2 cellular contexts compared by ENCODE assay signal in genomic region chr12:53508534-53509199, GRCh38.
TF ChIP-seq lines count a peak whose summit lies in the region.

No MANE protein-coding gene starts in this region.

TF ChIP-seq in A549, 52 proteins besides CTCF, POLR2A, EP300 and RAD21:
- TF ChIP-seq SMC3 (IDR thresholded peaks at IDR 0.05) (peak; percentile 77), ELK1 (IDR thresholded peaks at IDR 0.05; ENCODE audit: low read depth, low read length) (no peak), ZFP36 (IDR thresholded peaks at IDR 0.05; ENCODE audit: borderline replicate concordance, partially characterized antibody) (peak; percentile 59)

TF ChIP-seq in GM12878, 131 proteins besides CTCF, POLR2A, EP300 and RAD21 (continues in another document):
- TF ChIP-seq CREB1 (IDR thresholded peaks at IDR 0.05; ENCODE audit: low read depth): 0 out of 2 replicates have a peak, but pooled peaks have one; percentile 38
- no peak for TF ChIP-seq CHD2 (IDR thresholded peaks at IDR 0.05; ENCODE audit: borderline replicate concordance, low read depth, low read length)
- no peak for TF ChIP-seq MLLT1 (IDR thresholded peaks at IDR 0.05)
- no peak for TF ChIP-seq ATF7 (IDR thresholded peaks at IDR 0.05; ENCODE audit: low read depth)
- TF ChIP-seq SIX5 (IDR thresholded peaks at IDR 0.05; ENCODE audit: low read depth, low read length, severe bottlenecking): no peak
- no peak for TF ChIP-seq WRNIP1 (IDR thresholded peaks at IDR 0.05; ENCODE audit: borderline replicate concordance, low read depth, low read length)
- no peak for TF ChIP-seq SRF (IDR thresholded peaks at IDR 0.05; ENCODE audit: low read depth in 2 of 2, low read length in 2 of 2)
- TF ChIP-seq BCLAF1 (IDR thresholded peaks at IDR 0.05): no peak
- TF ChIP-seq MEF2A (IDR thresholded peaks at IDR 0.05; ENCODE audit: insufficient read depth, low read depth, low read length): 0 out of 2 replicates have a peak, but pooled peaks have one; percentile 34
- no peak for TF ChIP-seq CEBPZ (IDR thresholded peaks at IDR 0.05; ENCODE audit: low read depth, low read length)
- no peak for TF ChIP-seq MAX (IDR thresholded peaks at IDR 0.05; ENCODE audit: low read depth, low read length)
- no peak for TF ChIP-seq KLF5 (IDR thresholded peaks at IDR 0.05; ENCODE audit: partially characterized antibody)
- TF ChIP-seq, protein P1, sequence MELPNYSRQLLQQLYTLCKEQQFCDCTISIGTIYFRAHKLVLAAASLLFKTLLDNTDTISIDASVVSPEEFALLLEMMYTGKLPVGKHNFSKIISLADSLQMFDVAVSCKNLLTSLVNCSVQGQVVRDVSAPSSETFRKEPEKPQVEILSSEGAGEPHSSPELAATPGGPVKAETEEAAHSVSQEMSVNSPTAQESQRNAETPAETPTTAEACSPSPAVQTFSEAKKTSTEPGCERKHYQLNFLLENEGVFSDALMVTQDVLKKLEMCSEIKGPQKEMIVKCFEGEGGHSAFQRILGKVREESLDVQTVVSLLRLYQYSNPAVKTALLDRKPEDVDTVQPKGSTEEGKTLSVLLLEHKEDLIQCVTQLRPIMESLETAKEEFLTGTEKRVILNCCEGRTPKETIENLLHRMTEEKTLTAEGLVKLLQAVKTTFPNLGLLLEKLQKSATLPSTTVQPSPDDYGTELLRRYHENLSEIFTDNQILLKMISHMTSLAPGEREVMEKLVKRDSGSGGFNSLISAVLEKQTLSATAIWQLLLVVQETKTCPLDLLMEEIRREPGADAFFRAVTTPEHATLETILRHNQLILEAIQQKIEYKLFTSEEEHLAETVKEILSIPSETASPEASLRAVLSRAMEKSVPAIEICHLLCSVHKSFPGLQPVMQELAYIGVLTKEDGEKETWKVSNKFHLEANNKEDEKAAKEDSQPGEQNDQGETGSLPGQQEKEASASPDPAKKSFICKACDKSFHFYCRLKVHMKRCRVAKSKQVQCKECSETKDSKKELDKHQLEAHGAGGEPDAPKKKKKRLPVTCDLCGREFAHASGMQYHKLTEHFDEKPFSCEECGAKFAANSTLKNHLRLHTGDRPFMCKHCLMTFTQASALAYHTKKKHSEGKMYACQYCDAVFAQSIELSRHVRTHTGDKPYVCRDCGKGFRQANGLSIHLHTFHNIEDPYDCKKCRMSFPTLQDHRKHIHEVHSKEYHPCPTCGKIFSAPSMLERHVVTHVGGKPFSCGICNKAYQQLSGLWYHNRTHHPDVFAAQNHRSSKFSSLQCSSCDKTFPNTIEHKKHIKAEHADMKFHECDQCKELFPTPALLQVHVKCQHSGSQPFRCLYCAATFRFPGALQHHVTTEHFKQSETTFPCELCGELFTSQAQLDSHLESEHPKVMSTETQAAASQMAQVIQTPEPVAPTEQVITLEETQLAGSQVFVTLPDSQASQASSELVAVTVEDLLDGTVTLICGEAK (IDR thresholded peaks at IDR 0.05; ENCODE audit: borderline replicate concordance): no peak
- TF ChIP-seq RCOR1 (conservative IDR thresholded peaks at IDR 0.05; ENCODE audit: low read depth, low read length): no peak
- no peak for TF ChIP-seq STAT1 (conservative IDR thresholded peaks at IDR 0.05)
- TF ChIP-seq DPF2 (IDR thresholded peaks at IDR 0.05): no peak
- no peak for TF ChIP-seq SP1 (IDR thresholded peaks at IDR 0.05; ENCODE audit: low read depth, low read length)
- no peak for TF ChIP-seq IKZF2 (IDR thresholded peaks at IDR 0.05)
- no peak for TF ChIP-seq TBL1XR1 (IDR thresholded peaks at IDR 0.05; ENCODE audit: low read depth, low read length)
- no peak for TF ChIP-seq NBN (IDR thresholded peaks at IDR 0.05)
- TF ChIP-seq ATF2 (IDR thresholded peaks at IDR 0.05; ENCODE audit: low read length): no peak
- TF ChIP-seq RFX5 (IDR thresholded peaks at IDR 0.05; ENCODE audit: low read depth, low read length): no peak
- TF ChIP-seq NRF1 (conservative IDR thresholded peaks at IDR 0.05; ENCODE audit: low read depth, low read length): no peak
- TF ChIP-seq ELK1 (IDR thresholded peaks at IDR 0.05; ENCODE audit: low read depth, low read length): no peak
- no peak for TF ChIP-seq PAX5 (IDR thresholded peaks at IDR 0.05; ENCODE audit: borderline replicate concordance, low read depth, low read length)
- TF ChIP-seq ZNF274 (IDR thresholded peaks at IDR 0.05; ENCODE audit: insufficient read depth, insufficient read length): no peak
- TF ChIP-seq CREM (IDR thresholded peaks at IDR 0.05; ENCODE audit: low read depth): no peak
- no peak for TF ChIP-seq ASH2L (IDR thresholded peaks at IDR 0.05; ENCODE audit: borderline replicate concordance, low read depth)
- TF ChIP-seq PRDM15 (CRISPR knock-in tag; IDR thresholded peaks at IDR 0.05): no peak
- no peak for TF ChIP-seq SUPT20H (IDR thresholded peaks at IDR 0.05; ENCODE audit: borderline replicate concordance, control insufficient read depth, low read depth, low read length)
- TF ChIP-seq SIN3A (IDR thresholded peaks at IDR 0.05; ENCODE audit: low read depth, low read length): no peak
- TF ChIP-seq ZNF622 (IDR thresholded peaks at IDR 0.05): no peak
- no peak; the same call in 2 of the 3 replicates for TF ChIP-seq POU2F2 (IDR thresholded peaks at IDR 0.05; ENCODE audit: borderline replicate concordance, low read depth, low read length)
- TF ChIP-seq, protein P2, sequence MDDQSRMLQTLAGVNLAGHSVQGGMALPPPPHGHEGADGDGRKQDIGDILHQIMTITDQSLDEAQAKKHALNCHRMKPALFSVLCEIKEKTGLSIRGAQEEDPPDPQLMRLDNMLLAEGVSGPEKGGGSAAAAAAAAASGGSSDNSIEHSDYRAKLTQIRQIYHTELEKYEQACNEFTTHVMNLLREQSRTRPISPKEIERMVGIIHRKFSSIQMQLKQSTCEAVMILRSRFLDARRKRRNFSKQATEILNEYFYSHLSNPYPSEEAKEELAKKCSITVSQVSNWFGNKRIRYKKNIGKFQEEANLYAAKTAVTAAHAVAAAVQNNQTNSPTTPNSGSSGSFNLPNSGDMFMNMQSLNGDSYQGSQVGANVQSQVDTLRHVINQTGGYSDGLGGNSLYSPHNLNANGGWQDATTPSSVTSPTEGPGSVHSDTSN (IDR thresholded peaks at IDR 0.05; ENCODE audit: insufficient replicate concordance, low read depth, low read length): no peak
- TF ChIP-seq BACH1 (IDR thresholded peaks at IDR 0.05; ENCODE audit: borderline replicate concordance): no peak
- no peak for TF ChIP-seq HDAC2 (IDR thresholded peaks at IDR 0.05)
